In the genomic region with DNA sequence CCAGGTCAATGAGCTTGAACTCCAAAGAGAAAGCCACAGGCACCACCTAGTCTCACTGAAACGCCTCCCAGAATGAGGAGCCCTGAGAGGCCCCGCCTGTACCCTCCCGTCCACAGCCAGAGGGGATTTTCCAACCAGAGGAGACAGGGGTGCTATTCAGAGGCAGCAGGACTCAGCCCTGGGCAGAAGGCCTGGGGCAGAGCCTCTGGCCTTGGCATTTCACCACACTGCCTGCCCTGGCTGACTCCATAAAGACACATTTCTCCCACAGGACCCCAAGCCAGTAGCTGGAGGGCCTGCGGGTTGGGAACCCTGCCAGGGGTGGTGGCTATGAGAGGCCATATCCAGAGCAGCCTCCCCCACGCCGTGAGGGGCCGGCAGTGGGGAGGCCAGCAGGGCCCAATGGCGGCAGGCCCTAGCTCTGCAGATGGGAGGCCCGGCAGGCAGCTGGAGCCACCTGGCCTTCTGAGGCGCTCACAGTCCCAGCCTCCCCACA, we compare ENCODE assay signal across 12 cellular contexts.
DNase-seq lines count a peak whose midpoint lies in the region; ATAC-seq and TF ChIP-seq lines count a peak whose summit lies in the region.
"Had no signal": no experiment of that assay in that cellular context is flagged by ENCODE, and none has a peak within 500 bp of the region (broad histone marks: within the 10 kb centered on the region; RNA-seq: fewer than 3 reads in every experiment).

No MANE protein-coding gene starts in this region.

- H3K4me1 ChIP-seq in lower lobe of right lung (no peaks in the 10 kb centered on the region), tibial nerve (peaks cover 0 to 28% (median 6%) of the 10 kb centered on the region in 4 donors)

- H3K4me1 Mint-ChIP-seq in activated CD4-positive, alpha-beta T cell treated with anti-CD3 and anti-CD28 coated beads, Interleukin-2, amount 10 ng/mL, durations not matched to agents 7 days and 5 days: peaks cover 4% of the 10 kb centered on the region
- H3K4me1 Mint-ChIP-seq: activated naive CD4-positive, alpha-beta T cell treated with anti-CD3 and anti-CD28 coated beads, Interleukin-2, amount 10 ng/mL, durations not matched to agents 7 days and 5 days had no signal

- H3K27me3 ChIP-seq in lower lobe of right lung (ENCODE audit: low read depth): no peaks in the 10 kb centered on the region
- H3K27me3 ChIP-seq in tibial nerve: no peaks in the 10 kb centered on the region
- H3K27me3 ChIP-seq: esophagus muscularis mucosa had no signal

- CTCF ChIA-PET in activated CD4-positive, alpha-beta T cell treated with anti-CD3 and anti-CD28 coated beads, Interleukin-2, amount 10 ng/mL, durations not matched to agents 7 days and 5 days (lab: Charles Lee): interaction anchor here (0.6 to 2.2 kb wide), 4 partner anchors 28 to 232 kb away, joined by 3 to 4 read pairs (median 3); no protein-coding TSS in a partner anchor

- TF ChIP-seq EP300 in tibial nerve (IDR thresholded peaks at IDR 0.05): peak in 1 of 2 donors; percentile 81

- TF ChIP-seq POLR2A in tibial nerve (IDR thresholded peaks at IDR 0.05): no peak

- POLR2A ChIA-PET in activated CD4-positive, alpha-beta T cell treated with anti-CD3 and anti-CD28 coated beads, Interleukin-2, amount 10 ng/mL, durations not matched to agents 7 days and 5 days (lab: Charles Lee): no interaction called here

- H3K27ac Mint-ChIP-seq in activated CD4-positive, alpha-beta T cell treated with anti-CD3 and anti-CD28 coated beads, Interleukin-2, amount 10 ng/mL, durations not matched to agents 7 days and 5 days: peak overlapping the region; percentile 1

- H3K36me3 Mint-ChIP-seq in activated CD4-positive, alpha-beta T cell treated with anti-CD3 and anti-CD28 coated beads, Interleukin-2, amount 10 ng/mL, durations not matched to agents 7 days and 5 days (ENCODE audit: low read depth): peaks cover 26% of the 10 kb centered on the region

- no peak overlapping the region for H3K4me3 ChIP-seq in choroid plexus epithelial cell (ENCODE audit: low read depth, low read length)
- H3K4me3 ChIP-seq in lower lobe of right lung: no peak overlapping the region
- H3K4me3 ChIP-seq in tibial nerve: no peak overlapping the region
- H3K4me3 ChIP-seq: esophagus muscularis mucosa had no signal

- WGBS in tibial nerve, 2 donors: 41 to 45% methylated on average over 3 to 10 of the region's 10 CpGs

- intact Hi-C loops in lower lobe of right lung (cut with DNase I): no loop called here

- H3K36me3 ChIP-seq in lower lobe of right lung (peaks cover 26% of the 10 kb centered on the region), tibial nerve (peaks cover 0 to 25% (median 0%) of the 10 kb centered on the region in 3 donors)

- H3K9me3 ChIP-seq in lower lobe of right lung (no peaks in the 10 kb centered on the region), tibial nerve (no peaks in the 10 kb centered on the region)
- H3K9me3 ChIP-seq: esophagus muscularis mucosa had no signal

- peak; percentile 49 to 58 for ATAC-seq in lower lobe of right lung
- no peak for ATAC-seq in HG03025 (IDR thresholded peaks at IDR 0.05; ENCODE audit: low FRiP score, unreplicated experiment)

- no peak for DNase-seq in activated CD4-positive, alpha-beta T cell treated with anti-CD3 and anti-CD28 coated beads, Interleukin-2, amount 10 ng/mL, durations not matched to agents 7 days and 5 days
- DNase-seq in activated CD4-positive, alpha-beta T cell treated with anti-CD3 and anti-CD28 coated beads, Interleukin-2, amount 50 U/mL, for 4 hours: no peak
- DNase-seq in choroid plexus epithelial cell (ENCODE audit: low read depth) (peak; percentile 49), lower lobe of right lung (no peak), tibial nerve (ENCODE audit: low spot score in 2 of 2) (peak in 1 of 2 donors; percentile 31), germinal center (ENCODE audit: low spot score) (no peak), NCI-H748 treated with DMSO at 0.1 percent for 48 hours (lab: John Stamatoyannopoulos, UW) (no peak)
- DNase-seq: activated naive CD4-positive, alpha-beta T cell treated with anti-CD3 and anti-CD28 coated beads, Interleukin-2, amount 10 ng/mL, durations not matched to agents 7 days and 5 days; NCI-H1417 treated with DMSO at 0.1 percent for 48 hours; WERI-Rb-1 had no signal

- H3K27ac ChIP-seq in lower lobe of right lung (no peak overlapping the region), tibial nerve (peak overlapping the region in 3 of 4 donors; percentile 2 to 11 (median 11))
- H3K27ac ChIP-seq: WERI-Rb-1 had no signal

- TF ChIP-seq CTCF in choroid plexus epithelial cell (conservative IDR thresholded peaks at IDR 0.05; ENCODE audit: low read depth, low read length): no peak
- TF ChIP-seq CTCF in lower lobe of right lung (IDR thresholded peaks at IDR 0.05): no peak
- TF ChIP-seq CTCF in tibial nerve (IDR thresholded peaks at IDR 0.05): peak in 1 of 5 experiments; percentile 4

- no peaks in the 10 kb centered on the region for H3K27me3 Mint-ChIP-seq in activated CD4-positive, alpha-beta T cell treated with anti-CD3 and anti-CD28 coated beads, Interleukin-2, amount 10 ng/mL, durations not matched to agents 7 days and 5 days
- H3K27me3 Mint-ChIP-seq: activated naive CD4-positive, alpha-beta T cell treated with anti-CD3 and anti-CD28 coated beads, Interleukin-2, amount 10 ng/mL, durations not matched to agents 7 days and 5 days had no signal

- no peaks in the 10 kb centered on the region for H3K9me3 Mint-ChIP-seq in activated CD4-positive, alpha-beta T cell treated with anti-CD3 and anti-CD28 coated beads, Interleukin-2, amount 10 ng/mL, durations not matched to agents 7 days and 5 days
- H3K9me3 Mint-ChIP-seq: activated naive CD4-positive, alpha-beta T cell treated with anti-CD3 and anti-CD28 coated beads, Interleukin-2, amount 10 ng/mL, durations not matched to agents 7 days and 5 days had no signal

- no peak overlapping the region for H3K4me3 Mint-ChIP-seq in activated CD4-positive, alpha-beta T cell treated with anti-CD3 and anti-CD28 coated beads, Interleukin-2, amount 10 ng/mL, durations not matched to agents 7 days and 5 days
- H3K4me3 Mint-ChIP-seq: activated naive CD4-positive, alpha-beta T cell treated with anti-CD3 and anti-CD28 coated beads, Interleukin-2, amount 10 ng/mL, durations not matched to agents 7 days and 5 days had no signal
